Comparison of ENCODE assay signal across 20 cellular contexts in genomic region chr22:44968736-44969135, GRCh38. TPM values are rescaled to one million over a fixed set of nuclear protein-coding genes. Genes with fewer than 3 reads are reported as not detected.
DNase-seq lines count a peak whose midpoint lies in the region; ATAC-seq, FAIRE-seq and TF ChIP-seq lines count a peak whose summit lies in the region.
"Had no signal": no experiment of that assay in that cellular context is flagged by ENCODE, and none has a peak within 500 bp of the region (broad histone marks: within the 10 kb centered on the region; RNA-seq: fewer than 3 reads in every experiment).

No MANE protein-coding gene starts in this region.

- no peak overlapping the region for H3K4me2 ChIP-seq in astrocyte (ENCODE audit: low read length)
- H3K4me2 ChIP-seq in neuronal stem cell (ENCODE audit: insufficient read depth, low read length, poor library complexity, severe bottlenecking) = no peak overlapping the region

- no peak overlapping the region for H3K9ac ChIP-seq in astrocyte (ENCODE audit: low read length)
- peak overlapping the region; percentile 0 for H3K9ac ChIP-seq in neuronal stem cell (ENCODE audit: low read depth, low read length, poor library complexity)

- H3K9me3 ChIP-seq in astrocyte (ENCODE audit: insufficient read depth, low read depth, low read length) (no peaks in the 10 kb centered on the region), neuronal stem cell (replicated peaks in 1 of 2; ENCODE audit: control insufficient read depth in 2 of 2, insufficient read depth in 1 of 2, low read depth in 1 of 2, low read length in 2 of 2) (no peaks in the 10 kb centered on the region), upper lobe of right lung (no peaks in the 10 kb centered on the region)
- H3K9me3 ChIP-seq: right atrium auricular region had no signal

- peak; percentile 34; the same call in 1 of the 2 replicates for TF ChIP-seq CTCF in LNCAP (IDR thresholded peaks at IDR 0.05)
- TF ChIP-seq CTCF in astrocyte (IDR thresholded peaks at IDR 0.05; ENCODE audit: insufficient read depth, low read depth, low read length) = peak; percentile 13
- TF ChIP-seq CTCF in upper lobe of right lung (IDR thresholded peaks at IDR 0.05) = no peak

- H4K20me1 ChIP-seq in astrocyte (ENCODE audit: insufficient read depth, low read length) = peaks cover 12% of the 10 kb centered on the region

- no peak for FAIRE-seq in astrocyte (lab: Jason Lieb, UNC)

- H3K36me3 ChIP-seq in astrocyte (ENCODE audit: insufficient read depth, low read length) (no peaks in the 10 kb centered on the region), neuronal stem cell (replicated peaks in 1 of 2; ENCODE audit: control insufficient read depth in 2 of 2, insufficient read depth in 2 of 2, low read length in 2 of 2) (peaks cover 12 to 70% of the 10 kb centered on the region in 2 donors), upper lobe of right lung (no peaks in the 10 kb centered on the region)
- H3K36me3 ChIP-seq: right atrium auricular region had no signal

- H2BK5ac ChIP-seq in neuronal stem cell (ENCODE audit: low read length) = no peak overlapping the region

- H2BK12ac ChIP-seq in neuronal stem cell (ENCODE audit: low read length) = no peak overlapping the region

- H2BK15ac ChIP-seq in neuronal stem cell (ENCODE audit: low read length) = no peak overlapping the region

- no peak overlapping the region for H2AK5ac ChIP-seq in neuronal stem cell (ENCODE audit: low read depth, low read length)

- H3K4me3 ChIP-seq in astrocyte (ENCODE audit: insufficient read depth, low read depth, low read length) (no peak overlapping the region), neuronal stem cell (ENCODE audit: low read length in 2 of 2) (no peak overlapping the region), upper lobe of right lung (no peak overlapping the region)
- H3K4me3 ChIP-seq: coronary artery, right atrium auricular region had no signal

- H3K27me3 ChIP-seq in astrocyte (ENCODE audit: insufficient read depth, low read length) = no peaks in the 10 kb centered on the region
- no peaks in the 10 kb centered on the region for H3K27me3 ChIP-seq in neuronal stem cell (ENCODE audit: control insufficient read depth in 3 of 3, insufficient read depth in 3 of 3, low read depth in 1 of 3, low read length in 3 of 3)
- peaks cover 15% of the 10 kb centered on the region for H3K27me3 ChIP-seq in upper lobe of right lung
- H3K27me3 ChIP-seq: right atrium auricular region had no signal

- peak; percentile 37 for DNase-seq in ELF-1 (ENCODE audit: low read depth, low spot score)
- DNase-seq in astrocyte (ENCODE audit: low read depth) = no peak
- DNase-seq in neuronal stem cell (ENCODE audit: low spot score) = no peak
- DNase-seq in upper lobe of right lung = no peak
- DNase-seq: activated CD8-positive, alpha-beta memory T cell treated with anti-CD3 and anti-CD28 coated beads, Interleukin-2, amount 50 U/mL, for 48 hours; aorta; EL; erythroblast; glutamatergic neuron; Karpas-422; NCI-H510A treated with DMSO at 0.1 percent for 48 hours; T-helper 17 cell had no signal

- H3K4me1 ChIP-seq in astrocyte (ENCODE audit: insufficient read depth, low read length) = no peaks in the 10 kb centered on the region
- H3K4me1 ChIP-seq in neuronal stem cell (ENCODE audit: control insufficient read depth in 2 of 2, insufficient read depth in 1 of 2, low read depth in 1 of 2, low read length in 2 of 2) = peaks cover 0 to 1% of the 10 kb centered on the region in 2 donors
- H3K4me1 ChIP-seq in upper lobe of right lung = no peaks in the 10 kb centered on the region
- H3K4me1 ChIP-seq: right atrium auricular region had no signal

- H3K27ac Mint-ChIP-seq in astrocyte (ENCODE audit: unreplicated experiment) = no peak overlapping the region
- H3K27ac Mint-ChIP-seq: CD14-positive monocyte, nephron, T-helper 17 cell had no signal

- H3K79me1 ChIP-seq in neuronal stem cell (ENCODE audit: low read depth, low read length) = peaks cover 28% of the 10 kb centered on the region

- H3K4me1 Mint-ChIP-seq in astrocyte (ENCODE audit: low read depth, unreplicated experiment) = no peaks in the 10 kb centered on the region
- H3K4me1 Mint-ChIP-seq: CD14-positive monocyte, nephron, T-helper 17 cell had no signal

- H3K4me3 Mint-ChIP-seq in astrocyte (ENCODE audit: unreplicated experiment) = no peak overlapping the region
- H3K4me3 Mint-ChIP-seq: nephron, T-helper 17 cell had no signal

- peaks cover 3% of the 10 kb centered on the region for H3K36me3 Mint-ChIP-seq in astrocyte (ENCODE audit: low read depth, unreplicated experiment)
- H3K36me3 Mint-ChIP-seq: CD14-positive monocyte had no signal

- no peak overlapping the region for H2BK120ac ChIP-seq in neuronal stem cell (ENCODE audit: low read depth, low read length)

- H3K27me3 Mint-ChIP-seq in astrocyte (ENCODE audit: low read depth, unreplicated experiment) = peaks cover 3% of the 10 kb centered on the region

- H3K9me3 Mint-ChIP-seq in astrocyte (ENCODE audit: unreplicated experiment) = no peaks in the 10 kb centered on the region
- H3K9me3 Mint-ChIP-seq: CD14-positive monocyte, nephron had no signal

- no peak overlapping the region for H3K14ac ChIP-seq in neuronal stem cell (ENCODE audit: low read length)

- no peak overlapping the region for H3K27ac ChIP-seq in astrocyte (ENCODE audit: low read depth, low read length)
- H3K27ac ChIP-seq in neuronal stem cell (replicated peaks; ENCODE audit: low read length) = no peak overlapping the region
- H3K27ac ChIP-seq in upper lobe of right lung = no peak overlapping the region
- H3K27ac ChIP-seq: coronary artery, right atrium auricular region had no signal

- WGBS in neuronal stem cell (ENCODE audit: extremely low coverage in 2 of 2, insufficient read length in 2 of 2, insufficient replicate concordance in 1 of 2), 2 donors = no CpG with 5 or more reads among the region's 7 CpGs

- no peak overlapping the region for H4K91ac ChIP-seq in neuronal stem cell (ENCODE audit: low read depth, low read length, poor library complexity)

- no peak overlapping the region for H3K23ac ChIP-seq in neuronal stem cell (ENCODE audit: low read depth, low read length, poor library complexity)

- H3K4ac ChIP-seq in neuronal stem cell (ENCODE audit: low read length) = no peak overlapping the region

- no peak overlapping the region for H4K8ac ChIP-seq in neuronal stem cell (ENCODE audit: low read depth, low read length)

- no peak for ATAC-seq in HG02763 (IDR thresholded peaks at IDR 0.05; ENCODE audit: unreplicated experiment)
- ATAC-seq in GM21526 (IDR thresholded peaks at IDR 0.05; ENCODE audit: low FRiP score, unreplicated experiment) = no peak
- no peak for ATAC-seq in upper lobe of right lung
- ATAC-seq: T-helper 17 cell had no signal

- H3K18ac ChIP-seq in neuronal stem cell (ENCODE audit: low read length) = no peak overlapping the region

- H2AFZ ChIP-seq in astrocyte (ENCODE audit: low read depth, low read length) = no peak overlapping the region
- H2AFZ ChIP-seq in neuronal stem cell (ENCODE audit: low read length) = no peak overlapping the region

- H3K79me2 ChIP-seq in astrocyte (ENCODE audit: insufficient read depth, low read length) = no peaks in the 10 kb centered on the region

- intact Hi-C loops in upper lobe of right lung (cut with DNase I) = no loop called here

RNA-seq across cellular contexts. Expression of gene PHF21B, which starts 41.1 kb away (rescaled TPM):
- total RNA-seq in astrocyte = 6.0 and 6.3 TPM in 2 replicates
- 17.7 TPM for polyA plus RNA-seq in neuronal stem cell (2013, experiment 1 of 2)
- 21.4 TPM for polyA plus RNA-seq in neuronal stem cell (2013, experiment 2 of 2)
- 0.12 TPM for total RNA-seq in upper lobe of right lung
- total RNA-seq: RPMI7951, T-helper 17 cell had no signal
- polyA plus RNA-seq: aorta, CD14-positive monocyte had no signal
